Comparison of ENCODE assay signal across 1 cellular context in the genomic region with DNA sequence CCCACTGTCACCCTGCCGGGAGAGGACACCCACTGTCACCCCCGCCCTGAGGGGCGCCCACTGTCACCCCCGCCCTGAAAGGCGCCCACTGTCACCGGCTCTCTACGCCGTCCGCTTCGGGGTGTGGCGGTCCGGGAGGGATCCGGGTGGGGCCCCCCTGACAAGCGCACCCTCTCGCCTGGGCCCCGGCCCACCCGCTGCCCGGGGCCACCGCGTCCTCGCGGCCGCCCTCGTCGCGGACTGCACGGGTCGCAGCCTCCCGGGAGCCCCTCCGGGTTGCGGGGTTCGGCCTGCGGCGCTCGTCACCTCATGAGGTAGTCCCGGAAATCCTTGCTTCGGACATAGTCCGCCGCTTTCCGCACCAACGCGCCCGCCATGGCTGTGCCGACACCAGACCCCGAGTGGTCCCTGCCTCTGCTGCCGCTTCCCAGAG.
TF ChIP-seq lines count a peak whose summit lies in the region.

No MANE protein-coding gene starts in this region.

TF ChIP-seq in K562, 482 proteins besides CTCF, POLR2A, EP300 and RAD21 (continued from another document and continues in another):
- TF ChIP-seq NUFIP1 (IDR thresholded peaks at IDR 0.05; ENCODE audit: partially characterized antibody) (no peak), SMAD3 (CRISPR knock-in tag; conservative IDR thresholded peaks at IDR 0.05) (no peak), BCL6 (CRISPR knock-in tag; IDR thresholded peaks at IDR 0.05) (no peak), TCF7 (IDR thresholded peaks at IDR 0.05; ENCODE audit: borderline replicate concordance) (no peak), RCOR1 (IDR thresholded peaks at IDR 0.05; ENCODE audit: borderline replicate concordance in 1 of 2, low read depth in 2 of 2, low read length in 2 of 2) (no peak), ELK1 (CRISPR knock-in tag; IDR thresholded peaks at IDR 0.05) (no peak), MTA1 (IDR thresholded peaks at IDR 0.05; ENCODE audit: borderline replicate concordance) (no peak), GABPB2 (CRISPR knock-in tag; conservative IDR thresholded peaks at IDR 0.05) (no peak), NFE2 (IDR thresholded peaks at IDR 0.05; ENCODE audit: low read depth) (no peak), ZFX (CRISPR knock-in tag; IDR thresholded peaks at IDR 0.05) (peak; percentile 74), ZNF511 (CRISPR knock-in tag; IDR thresholded peaks at IDR 0.05) (no peak), ZNF24 (IDR thresholded peaks at IDR 0.05) (no peak), ZNF280A (IDR thresholded peaks at IDR 0.05; ENCODE audit: low read depth, partially characterized antibody) (no peak), YBX1 (IDR thresholded peaks at IDR 0.05) (no peak), HNRNPL (IDR thresholded peaks at IDR 0.05; ENCODE audit: low read depth, low read length) (no peak), KDM4B (IDR thresholded peaks at IDR 0.05; ENCODE audit: borderline replicate concordance in 2 of 2, low read depth in 1 of 2) (no peak), L3MBTL2 (IDR thresholded peaks at IDR 0.05) (no peak), JUNB (CRISPR knock-in tag; conservative IDR thresholded peaks at IDR 0.05) (no peak), ZNF277 (CRISPR knock-in tag; IDR thresholded peaks at IDR 0.05; ENCODE audit: borderline replicate concordance) (no peak), ZNF224 (CRISPR knock-in tag; IDR thresholded peaks at IDR 0.05) (0 out of 2 replicates have a peak, but pooled peaks have one; percentile 11), NRF1 (conservative IDR thresholded peaks at IDR 0.05 in 1 of 2, IDR thresholded peaks at IDR 0.05 in 1 of 2) (no peak), SIRT6 (IDR thresholded peaks at IDR 0.05; ENCODE audit: low read depth, low read length) (no peak), ZNF41 (CRISPR knock-in tag; conservative IDR thresholded peaks at IDR 0.05) (no peak), KAT7 (CRISPR knock-in tag; IDR thresholded peaks at IDR 0.05; ENCODE audit: borderline replicate concordance) (no peak), NFYB (IDR thresholded peaks at IDR 0.05; ENCODE audit: extremely low read depth, insufficient read length) (no peak), GTF2F1 (IDR thresholded peaks at IDR 0.05; ENCODE audit: low read depth, low read length) (no peak), NR3C1 (CRISPR knock-in tag; IDR thresholded peaks at IDR 0.05) (no peak), RHOXF2B (CRISPR knock-in tag; conservative IDR thresholded peaks at IDR 0.05) (no peak), MAFF (IDR thresholded peaks at IDR 0.05; ENCODE audit: low read length) (no peak), ZNF121 (CRISPR knock-in tag; conservative IDR thresholded peaks at IDR 0.05) (no peak), ZNF239 (CRISPR knock-in tag; IDR thresholded peaks at IDR 0.05) (no peak), SRSF9 (IDR thresholded peaks at IDR 0.05; ENCODE audit: borderline replicate concordance, low read depth, low read length) (no peak), ZNF668 (CRISPR knock-in tag; IDR thresholded peaks at IDR 0.05) (no peak), CHD1 (IDR thresholded peaks at IDR 0.05; ENCODE audit: low read length) (no peak), PATZ1 (CRISPR knock-in tag; IDR thresholded peaks at IDR 0.05; ENCODE audit: borderline replicate concordance) (no peak), HMG20A (CRISPR knock-in tag; conservative IDR thresholded peaks at IDR 0.05) (no peak), BHLHE40 (IDR thresholded peaks at IDR 0.05; ENCODE audit: low read length) (no peak), MEF2A (IDR thresholded peaks at IDR 0.05; ENCODE audit: control insufficient read depth, low read depth, low read length) (no peak), NCOA2 (IDR thresholded peaks at IDR 0.05; ENCODE audit: partially characterized antibody in 2 of 2) (no peak), RUNX1 (IDR thresholded peaks at IDR 0.05; ENCODE audit: low read depth) (no peak), ZNF644 (tag; IDR thresholded peaks at IDR 0.05; ENCODE audit: low read depth) (no peak), CBFA2T2 (conservative IDR thresholded peaks at IDR 0.05) (no peak), MXI1 (IDR thresholded peaks at IDR 0.05; ENCODE audit: low read depth, low read length) (no peak), PHB (CRISPR knock-in tag; IDR thresholded peaks at IDR 0.05) (no peak), ZNF436 (CRISPR knock-in tag; IDR thresholded peaks at IDR 0.05) (no peak), GATAD2A (IDR thresholded peaks at IDR 0.05) (peak; percentile 59), XRCC3 (IDR thresholded peaks at IDR 0.05) (no peak), RFX1 (IDR thresholded peaks at IDR 0.05) (no peak), TAF1 (IDR thresholded peaks at IDR 0.05; ENCODE audit: control insufficient read depth, extremely low read depth, insufficient read depth, low read length, severe bottlenecking) (no peak), TAF9B (IDR thresholded peaks at IDR 0.05; ENCODE audit: partially characterized antibody) (no peak), ZSCAN29 (IDR thresholded peaks at IDR 0.05) (no peak)
- TF ChIP-seq, protein P1, sequence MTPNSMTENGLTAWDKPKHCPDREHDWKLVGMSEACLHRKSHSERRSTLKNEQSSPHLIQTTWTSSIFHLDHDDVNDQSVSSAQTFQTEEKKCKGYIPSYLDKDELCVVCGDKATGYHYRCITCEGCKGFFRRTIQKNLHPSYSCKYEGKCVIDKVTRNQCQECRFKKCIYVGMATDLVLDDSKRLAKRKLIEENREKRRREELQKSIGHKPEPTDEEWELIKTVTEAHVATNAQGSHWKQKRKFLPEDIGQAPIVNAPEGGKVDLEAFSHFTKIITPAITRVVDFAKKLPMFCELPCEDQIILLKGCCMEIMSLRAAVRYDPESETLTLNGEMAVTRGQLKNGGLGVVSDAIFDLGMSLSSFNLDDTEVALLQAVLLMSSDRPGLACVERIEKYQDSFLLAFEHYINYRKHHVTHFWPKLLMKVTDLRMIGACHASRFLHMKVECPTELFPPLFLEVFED (CRISPR knock-in tag; conservative IDR thresholded peaks at IDR 0.05), result no peak
- TF ChIP-seq, protein P2, sequence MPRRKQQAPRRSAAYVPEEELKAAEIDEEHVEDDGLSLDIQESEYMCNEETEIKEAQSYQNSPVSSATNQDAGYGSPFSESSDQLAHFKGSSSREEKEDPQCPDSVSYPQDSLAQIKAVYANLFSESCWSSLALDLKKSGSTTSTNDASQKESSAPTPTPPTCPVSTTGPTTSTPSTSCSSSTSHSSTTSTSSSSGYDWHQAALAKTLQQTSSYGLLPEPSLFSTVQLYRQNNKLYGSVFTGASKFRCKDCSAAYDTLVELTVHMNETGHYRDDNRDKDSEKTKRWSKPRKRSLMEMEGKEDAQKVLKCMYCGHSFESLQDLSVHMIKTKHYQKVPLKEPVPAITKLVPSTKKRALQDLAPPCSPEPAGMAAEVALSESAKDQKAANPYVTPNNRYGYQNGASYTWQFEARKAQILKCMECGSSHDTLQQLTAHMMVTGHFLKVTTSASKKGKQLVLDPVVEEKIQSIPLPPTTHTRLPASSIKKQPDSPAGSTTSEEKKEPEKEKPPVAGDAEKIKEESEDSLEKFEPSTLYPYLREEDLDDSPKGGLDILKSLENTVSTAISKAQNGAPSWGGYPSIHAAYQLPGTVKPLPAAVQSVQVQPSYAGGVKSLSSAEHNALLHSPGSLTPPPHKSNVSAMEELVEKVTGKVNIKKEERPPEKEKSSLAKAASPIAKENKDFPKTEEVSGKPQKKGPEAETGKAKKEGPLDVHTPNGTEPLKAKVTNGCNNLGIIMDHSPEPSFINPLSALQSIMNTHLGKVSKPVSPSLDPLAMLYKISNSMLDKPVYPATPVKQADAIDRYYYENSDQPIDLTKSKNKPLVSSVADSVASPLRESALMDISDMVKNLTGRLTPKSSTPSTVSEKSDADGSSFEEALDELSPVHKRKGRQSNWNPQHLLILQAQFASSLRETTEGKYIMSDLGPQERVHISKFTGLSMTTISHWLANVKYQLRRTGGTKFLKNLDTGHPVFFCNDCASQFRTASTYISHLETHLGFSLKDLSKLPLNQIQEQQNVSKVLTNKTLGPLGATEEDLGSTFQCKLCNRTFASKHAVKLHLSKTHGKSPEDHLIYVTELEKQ (CRISPR knock-in tag; IDR thresholded peaks at IDR 0.05), result no peak
- TF ChIP-seq, protein P3, sequence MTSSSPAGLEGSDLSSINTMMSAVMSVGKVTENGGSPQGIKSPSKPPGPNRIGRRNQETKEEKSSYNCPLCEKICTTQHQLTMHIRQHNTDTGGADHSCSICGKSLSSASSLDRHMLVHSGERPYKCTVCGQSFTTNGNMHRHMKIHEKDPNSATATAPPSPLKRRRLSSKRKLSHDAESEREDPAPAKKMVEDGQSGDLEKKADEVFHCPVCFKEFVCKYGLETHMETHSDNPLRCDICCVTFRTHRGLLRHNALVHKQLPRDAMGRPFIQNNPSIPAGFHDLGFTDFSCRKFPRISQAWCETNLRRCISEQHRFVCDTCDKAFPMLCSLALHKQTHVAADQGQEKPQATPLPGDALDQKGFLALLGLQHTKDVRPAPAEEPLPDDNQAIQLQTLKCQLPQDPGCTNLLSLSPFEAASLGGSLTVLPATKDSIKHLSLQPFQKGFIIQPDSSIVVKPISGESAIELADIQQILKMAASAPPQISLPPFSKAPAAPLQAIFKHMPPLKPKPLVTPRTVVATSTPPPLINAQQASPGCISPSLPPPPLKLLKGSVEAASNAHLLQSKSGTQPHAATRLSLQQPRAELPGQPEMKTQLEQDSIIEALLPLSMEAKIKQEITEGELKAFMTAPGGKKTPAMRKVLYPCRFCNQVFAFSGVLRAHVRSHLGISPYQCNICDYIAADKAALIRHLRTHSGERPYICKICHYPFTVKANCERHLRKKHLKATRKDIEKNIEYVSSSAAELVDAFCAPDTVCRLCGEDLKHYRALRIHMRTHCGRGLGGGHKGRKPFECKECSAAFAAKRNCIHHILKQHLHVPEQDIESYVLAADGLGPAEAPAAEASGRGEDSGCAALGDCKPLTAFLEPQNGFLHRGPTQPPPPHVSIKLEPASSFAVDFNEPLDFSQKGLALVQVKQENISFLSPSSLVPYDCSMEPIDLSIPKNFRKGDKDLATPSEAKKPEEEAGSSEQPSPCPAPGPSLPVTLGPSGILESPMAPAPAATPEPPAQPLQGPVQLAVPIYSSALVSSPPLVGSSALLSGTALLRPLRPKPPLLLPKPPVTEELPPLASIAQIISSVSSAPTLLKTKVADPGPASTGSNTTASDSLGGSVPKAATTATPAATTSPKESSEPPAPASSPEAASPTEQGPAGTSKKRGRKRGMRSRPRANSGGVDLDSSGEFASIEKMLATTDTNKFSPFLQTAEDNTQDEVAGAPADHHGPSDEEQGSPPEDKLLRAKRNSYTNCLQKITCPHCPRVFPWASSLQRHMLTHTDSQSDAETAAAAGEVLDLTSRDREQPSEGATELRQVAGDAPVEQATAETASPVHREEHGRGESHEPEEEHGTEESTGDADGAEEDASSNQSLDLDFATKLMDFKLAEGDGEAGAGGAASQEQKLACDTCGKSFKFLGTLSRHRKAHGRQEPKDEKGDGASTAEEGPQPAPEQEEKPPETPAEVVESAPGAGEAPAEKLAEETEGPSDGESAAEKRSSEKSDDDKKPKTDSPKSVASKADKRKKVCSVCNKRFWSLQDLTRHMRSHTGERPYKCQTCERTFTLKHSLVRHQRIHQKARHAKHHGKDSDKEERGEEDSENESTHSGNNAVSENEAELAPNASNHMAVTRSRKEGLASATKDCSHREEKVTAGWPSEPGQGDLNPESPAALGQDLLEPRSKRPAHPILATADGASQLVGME (CRISPR knock-in tag; IDR thresholded peaks at IDR 0.05), result no peak
